ENCODE assay signal across 1 cellular context in genomic region chr6:26055670-26056582, GRCh38.
TF ChIP-seq lines count a peak whose summit lies in the region.

No MANE protein-coding gene starts in this region.

TF ChIP-seq in K562, 482 proteins besides CTCF, POLR2A, EP300 and RAD21 (continued from another document and continues in another):
- 0 out of 2 replicates have a peak, but pooled peaks have one; percentile 11 for TF ChIP-seq ZBTB12 (CRISPR knock-in tag; IDR thresholded peaks at IDR 0.05)
- no peak for TF ChIP-seq ZNF197 (CRISPR knock-in tag; IDR thresholded peaks at IDR 0.05; ENCODE audit: low read depth)
- TF ChIP-seq ZBED1 (IDR thresholded peaks at IDR 0.05): peak; percentile 99
- TF ChIP-seq ZNF217 (CRISPR knock-in tag; IDR thresholded peaks at IDR 0.05): peak; percentile 87
- TF ChIP-seq KDM4B (IDR thresholded peaks at IDR 0.05; ENCODE audit: borderline replicate concordance in 2 of 2, low read depth in 1 of 2): peak in 1 of 2 experiments; percentile 98; a peak in 1 of 4 replicates
- TF ChIP-seq MEIS2 (IDR thresholded peaks at IDR 0.05; ENCODE audit: partially characterized antibody): peak; percentile 15
- TF ChIP-seq KLF1 (tag; IDR thresholded peaks at IDR 0.05): no peak
- peak; percentile 63; the same call in 1 of the 2 replicates for TF ChIP-seq NKRF (IDR thresholded peaks at IDR 0.05; ENCODE audit: borderline replicate concordance)
- TF ChIP-seq ELF1 (tag; IDR thresholded peaks at IDR 0.05): peak; percentile 19; the same call in 1 of the 2 replicates
- 0 out of 2 replicates have a peak, but pooled peaks have one; percentile 54 for TF ChIP-seq ATF4 (CRISPR knock-in tag; IDR thresholded peaks at IDR 0.05)
- peak; percentile 82 for TF ChIP-seq NFYB (IDR thresholded peaks at IDR 0.05; ENCODE audit: extremely low read depth, insufficient read length)
- 0 out of 2 replicates have a peak, but pooled peaks have one; percentile 46 for TF ChIP-seq STAT5A (IDR thresholded peaks at IDR 0.05; ENCODE audit: borderline replicate concordance, low read length)
- no peak for TF ChIP-seq USF2 (CRISPR knock-in tag; IDR thresholded peaks at IDR 0.05)
- peak; percentile 16 to 45 for TF ChIP-seq E2F6 (IDR thresholded peaks at IDR 0.05; ENCODE audit: borderline replicate concordance in 1 of 2, extremely low read depth in 1 of 2, insufficient read depth in 1 of 2, insufficient read length in 1 of 2, low read depth in 1 of 2, low read length in 1 of 2, poor library complexity in 1 of 2, severe bottlenecking in 1 of 2)
- peak; percentile 32; the same call in 1 of the 2 replicates for TF ChIP-seq KLF6 (CRISPR knock-in tag; IDR thresholded peaks at IDR 0.05; ENCODE audit: borderline replicate concordance)
- no peak for TF ChIP-seq SIX5 (IDR thresholded peaks at IDR 0.05; ENCODE audit: borderline replicate concordance in 1 of 2, insufficient read depth in 1 of 2, low read depth in 1 of 2, low read length in 2 of 2)
- peak; percentile 87 to 98 for TF ChIP-seq BCLAF1 (IDR thresholded peaks at IDR 0.05; ENCODE audit: borderline replicate concordance in 1 of 2, control insufficient read depth in 1 of 2, low read depth in 2 of 2, low read length in 1 of 2)
- TF ChIP-seq ID3 (CRISPR knock-in tag; IDR thresholded peaks at IDR 0.05): no peak
- TF ChIP-seq ID3 (tag; IDR thresholded peaks at IDR 0.05): no peak
- peak; percentile 17; the same call in 1 of the 2 replicates for TF ChIP-seq ARID1B (IDR thresholded peaks at IDR 0.05)
- TF ChIP-seq CEBPG (CRISPR knock-in tag; IDR thresholded peaks at IDR 0.05): peak; percentile 20; the same call in 1 of the 2 replicates
- TF ChIP-seq CEBPG (tag; conservative IDR thresholded peaks at IDR 0.05 in 1 of 2, IDR thresholded peaks at IDR 0.05 in 1 of 2): no peak
- no peak for TF ChIP-seq EHMT2 (IDR thresholded peaks at IDR 0.05)
- no peak for TF ChIP-seq CEBPB (tag; IDR thresholded peaks at IDR 0.05)
- peak; percentile 47 for TF ChIP-seq TAF9B (IDR thresholded peaks at IDR 0.05; ENCODE audit: partially characterized antibody)
- peak; percentile 79; the same call in 1 of the 2 replicates for TF ChIP-seq TAF15 (IDR thresholded peaks at IDR 0.05; ENCODE audit: low read depth, low read length)
- TF ChIP-seq REST (CRISPR knock-in tag; IDR thresholded peaks at IDR 0.05; ENCODE audit: low read depth): peak; percentile 46; the same call in 1 of the 2 replicates
- peak; percentile 56; the same call in 1 of the 2 replicates for TF ChIP-seq NR2C2 (CRISPR knock-in tag; IDR thresholded peaks at IDR 0.05)
- TF ChIP-seq NR2C2 (tag; IDR thresholded peaks at IDR 0.05): 0 out of 2 replicates have a peak, but pooled peaks have one; percentile 20
- TF ChIP-seq MYC (IDR thresholded peaks at IDR 0.05; ENCODE audit: low read depth, low read length): peak; percentile 58
- TF ChIP-seq MYC (CRISPR knock-in tag; IDR thresholded peaks at IDR 0.05; ENCODE audit: borderline replicate concordance, low read depth): 0 out of 2 replicates have a peak, but pooled peaks have one; percentile 45
- peak; percentile 93; the same call in 1 of the 2 replicates for TF ChIP-seq PTBP1 (IDR thresholded peaks at IDR 0.05; ENCODE audit: low read depth, low read length)
- peak; percentile 50 for TF ChIP-seq TCF3 (CRISPR knock-in tag; IDR thresholded peaks at IDR 0.05)
- peak; percentile 43; the same call in 1 of the 2 replicates for TF ChIP-seq ZNF324 (CRISPR knock-in tag; IDR thresholded peaks at IDR 0.05)
- peak; percentile 7; the same call in 1 of the 2 replicates for TF ChIP-seq PHTF2 (CRISPR knock-in tag; IDR thresholded peaks at IDR 0.05)
- TF ChIP-seq ZNF445 (CRISPR knock-in tag; IDR thresholded peaks at IDR 0.05; ENCODE audit: low read depth): no peak; the same call in none of the 2 replicates
- TF ChIP-seq PURB (CRISPR knock-in tag; IDR thresholded peaks at IDR 0.05; ENCODE audit: low read depth): no peak
- 0 out of 2 replicates have a peak, but pooled peaks have one; percentile 11 for TF ChIP-seq MIER1 (IDR thresholded peaks at IDR 0.05; ENCODE audit: low read depth)
- TF ChIP-seq ZNF134 (CRISPR knock-in tag; conservative IDR thresholded peaks at IDR 0.05): 0 out of 2 replicates have a peak, but pooled peaks have one; percentile 12
- no peak for TF ChIP-seq IRF9 (tag; IDR thresholded peaks at IDR 0.05)
- TF ChIP-seq GMEB1 (CRISPR knock-in tag; IDR thresholded peaks at IDR 0.05): peak; percentile 37
- TF ChIP-seq CXXC5 (CRISPR knock-in tag; IDR thresholded peaks at IDR 0.05): peak; percentile 79
- TF ChIP-seq CREBBP (IDR thresholded peaks at IDR 0.05; ENCODE audit: low read depth, low read length): no peak
- TF ChIP-seq ZC3H8 (IDR thresholded peaks at IDR 0.05): 0 out of 2 replicates have a peak, but pooled peaks have one; percentile 5
- no peak for TF ChIP-seq ZNF785 (CRISPR knock-in tag; IDR thresholded peaks at IDR 0.05)
- TF ChIP-seq ZNF695 (CRISPR knock-in tag; IDR thresholded peaks at IDR 0.05): no peak
